Comparison of ENCODE assay signal across 1 cellular context in the genomic region with DNA sequence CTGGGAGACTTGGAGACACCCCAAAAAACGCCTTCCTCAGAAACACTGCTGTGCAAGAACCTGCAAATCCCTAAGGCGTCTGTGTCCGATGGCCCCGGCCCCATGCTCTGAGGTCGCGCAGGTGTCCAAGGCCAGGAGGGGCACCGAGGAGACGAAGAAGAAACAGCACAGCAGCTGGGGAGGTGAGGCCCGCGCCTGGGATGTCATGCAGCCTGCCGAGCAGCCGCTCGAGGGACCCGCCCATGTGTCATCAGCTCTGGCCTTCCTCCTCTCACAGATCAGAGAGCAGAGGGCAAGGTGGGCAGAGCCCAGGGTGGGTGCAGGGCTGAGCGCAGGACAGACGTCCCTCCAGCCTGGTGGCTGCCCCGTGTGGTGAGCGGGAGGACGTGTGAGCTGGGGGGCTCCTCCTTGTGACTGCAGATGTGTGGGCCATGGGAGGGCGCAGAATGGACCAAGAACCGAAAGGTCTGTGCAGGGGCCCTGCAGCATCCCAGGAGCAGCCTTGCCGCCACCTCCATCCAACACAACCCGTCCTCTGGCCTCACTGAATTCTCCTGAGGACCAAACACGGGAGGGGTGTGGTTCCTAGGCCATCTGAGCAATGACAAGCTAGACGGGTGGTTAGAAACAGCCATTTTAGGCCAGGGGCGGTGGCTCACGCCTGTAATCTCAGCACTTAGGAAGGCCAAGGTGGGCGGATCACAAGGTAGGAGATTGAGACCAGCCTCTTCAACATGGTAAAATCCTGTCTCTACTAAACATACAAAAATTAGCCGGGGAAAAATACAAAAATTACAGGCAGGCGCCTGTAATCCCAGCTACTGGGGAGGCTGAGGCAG.
TF ChIP-seq lines count a peak whose summit lies in the region.

No MANE protein-coding gene starts in this region.

TF ChIP-seq in IMR-90, 13 proteins besides CTCF, POLR2A, EP300 and RAD21:
- no peak for TF ChIP-seq CHD1 (IDR thresholded peaks at IDR 0.05; ENCODE audit: low read depth, low read length)
- TF ChIP-seq RCOR1 (IDR thresholded peaks at IDR 0.05; ENCODE audit: insufficient replicate concordance, low read length) = no peak
- no peak for TF ChIP-seq SMC3 (IDR thresholded peaks at IDR 0.05; ENCODE audit: low read depth, low read length)
- TF ChIP-seq, protein P1, sequence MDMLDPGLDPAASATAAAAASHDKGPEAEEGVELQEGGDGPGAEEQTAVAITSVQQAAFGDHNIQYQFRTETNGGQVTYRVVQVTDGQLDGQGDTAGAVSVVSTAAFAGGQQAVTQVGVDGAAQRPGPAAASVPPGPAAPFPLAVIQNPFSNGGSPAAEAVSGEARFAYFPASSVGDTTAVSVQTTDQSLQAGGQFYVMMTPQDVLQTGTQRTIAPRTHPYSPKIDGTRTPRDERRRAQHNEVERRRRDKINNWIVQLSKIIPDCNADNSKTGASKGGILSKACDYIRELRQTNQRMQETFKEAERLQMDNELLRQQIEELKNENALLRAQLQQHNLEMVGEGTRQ (IDR thresholded peaks at IDR 0.05; ENCODE audit: low read depth, low read length) = no peak
- no peak for TF ChIP-seq RFX5 (IDR thresholded peaks at IDR 0.05; ENCODE audit: low read depth, low read length)
